Comparison of ENCODE assay signal across 15 cellular contexts in the genomic region with DNA sequence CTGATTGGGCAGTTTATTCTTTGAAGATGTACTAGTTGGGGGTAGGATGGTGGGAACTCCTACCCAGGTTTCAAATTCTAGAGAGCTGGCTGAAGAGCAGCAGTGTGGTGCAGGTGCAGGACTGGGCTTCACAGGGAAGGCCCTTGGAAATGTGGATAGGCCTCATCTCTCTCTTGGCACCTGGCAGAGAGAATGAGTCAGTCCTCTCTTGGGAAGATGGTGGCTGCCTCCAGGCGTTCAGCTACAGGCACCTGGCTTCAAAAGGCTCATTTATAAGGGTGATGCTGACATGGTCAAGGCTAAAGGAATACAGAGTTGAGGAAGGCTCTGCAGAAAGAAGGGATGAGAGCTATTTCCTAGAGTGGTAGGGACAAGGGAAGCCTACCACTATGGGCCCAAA.
"Had no signal": no experiment of that assay in that cellular context is flagged by ENCODE, and none has a peak within 500 bp of the region (broad histone marks: within the 10 kb centered on the region; RNA-seq: fewer than 3 reads in every experiment).

No MANE protein-coding gene starts in this region.

- H3K36me3 ChIP-seq: esophagus squamous epithelium, right atrium auricular region, stomach, thoracic aorta, transverse colon had no signal

- H3K4me3 ChIP-seq: esophagus squamous epithelium, hepatocyte, right atrium auricular region, stomach, thoracic aorta, transverse colon had no signal

- H3K79me2 ChIP-seq: hepatocyte had no signal

- H3K9me3 ChIP-seq: esophagus squamous epithelium, right atrium auricular region, stomach, thoracic aorta, transverse colon had no signal

- H2AFZ ChIP-seq: hepatocyte had no signal

- H3K27ac ChIP-seq: esophagus squamous epithelium, hepatocyte, right atrium auricular region, stomach, thoracic aorta, transverse colon had no signal

- H3K27me3 ChIP-seq: hepatocyte, right atrium auricular region, stomach, transverse colon had no signal

- H3K4me2 ChIP-seq: hepatocyte had no signal

- DNase-seq: effector memory CD8-positive, alpha-beta T cell; esophagus squamous epithelium; foreskin fibroblast; kidney glomerular epithelial cell; natural killer cell; posterior cingulate gyrus; small intestine; stimulated activated CD4-positive, alpha-beta T cell treated with anti-CD3 and anti-CD28 coated beads, Interleukin-12 subunit alpha, Interleukin-12 subunit beta, amount 100 ng/mL, for 4 hours; stimulated activated naive CD4-positive, alpha-beta T cell; stomach; substantia nigra; transverse colon had no signal

- ATAC-seq: effector memory CD8-positive, alpha-beta T cell; natural killer cell had no signal

- H3K4me1 ChIP-seq: right atrium auricular region had no signal
